ENCODE assay signal across 20 cellular contexts in the genomic region with DNA sequence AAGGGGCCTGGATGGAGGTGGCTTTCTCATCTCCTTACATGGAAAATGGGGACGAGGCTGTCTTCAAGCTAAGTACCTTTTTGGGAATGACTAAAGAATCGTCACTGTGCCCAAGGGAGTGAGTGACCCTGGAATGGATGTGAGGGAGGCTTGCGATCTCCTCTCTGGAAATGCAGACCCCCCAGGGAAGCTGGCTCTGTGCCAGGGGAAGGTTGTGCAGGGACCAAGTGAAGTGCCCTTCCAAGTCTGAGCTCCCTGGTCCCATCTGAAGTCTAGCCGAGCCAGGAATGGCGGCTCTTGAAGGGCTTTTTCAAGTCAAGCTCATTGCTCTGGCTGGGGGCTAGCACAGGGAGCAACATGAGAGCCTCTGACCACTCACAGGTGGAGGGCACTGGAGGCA.
A peak's percentile ranks its signal among the peaks of the same experiment; 100 is the strongest.
DNase-seq lines count a peak whose midpoint lies in the region; ATAC-seq, FAIRE-seq and TF ChIP-seq lines count a peak whose summit lies in the region.
"Had no signal": no experiment of that assay in that cellular context is flagged by ENCODE, and none has a peak within 500 bp of the region (broad histone marks: within the 10 kb centered on the region; RNA-seq: fewer than 3 reads in every experiment).

No MANE protein-coding gene starts in this region.

- H3K9me3 ChIP-seq in muscle layer of colon (ENCODE audit: low read length) (no peaks in the 10 kb centered on the region), sigmoid colon (no peaks in the 10 kb centered on the region), uterus (no peaks in the 10 kb centered on the region), lower lobe of right lung (no peaks in the 10 kb centered on the region)
- H3K9me3 ChIP-seq: BE2C had no signal

- TF ChIP-seq EP300 in sigmoid colon (IDR thresholded peaks at IDR 0.05) = no peak

- H3K27me3 ChIP-seq in muscle layer of colon (ENCODE audit: control insufficient read depth in 1 of 2, insufficient read depth in 2 of 2, low read length in 2 of 2) (no peaks in the 10 kb centered on the region), sigmoid colon (no peaks in the 10 kb centered on the region), uterus (no peaks in the 10 kb centered on the region), lower lobe of right lung (ENCODE audit: low read depth) (no peaks in the 10 kb centered on the region)
- H3K27me3 ChIP-seq: BE2C had no signal

- no peak for ATAC-seq in lower lobe of right lung
- ATAC-seq: HCT116, HepG2 had no signal

- no peak for DNase-seq in sigmoid colon
- DNase-seq in uterus = no peak
- DNase-seq in lower lobe of right lung = no peak
- DNase-seq in stimulated activated CD4-positive, alpha-beta T cell treated with anti-CD3 and anti-CD28 coated beads, Interleukin-1b, Interleukin-23, amount 100 ng/mL, for 48 hours = no peak
- DNase-seq in GM12892 (ENCODE audit: insufficient read length) = no peak
- no peak for DNase-seq in NCI-H82 treated with DMSO at 0.1 percent for 48 hours (lab: John Stamatoyannopoulos, UW; ENCODE audit: unreplicated experiment)
- DNase-seq: BE2C; C1 segment of cervical spinal cord; CD4-positive, CD25-positive, alpha-beta regulatory T cell; CD8-positive, alpha-beta memory T cell; COR-L47; DMS 273 treated with DMSO at 0.1 percent for 48 hours; DMS79; GDM1; GOT3; H7 had no signal

- H3K36me3 ChIP-seq in muscle layer of colon (ENCODE audit: insufficient read depth, low read length) (no peaks in the 10 kb centered on the region), sigmoid colon (no peaks in the 10 kb centered on the region), uterus (no peaks in the 10 kb centered on the region), lower lobe of right lung (no peaks in the 10 kb centered on the region)
- H3K36me3 ChIP-seq: BE2C had no signal

- no peak for TF ChIP-seq CTCF in VCaP (conservative IDR thresholded peaks at IDR 0.05)
- TF ChIP-seq CTCF in sigmoid colon (IDR thresholded peaks at IDR 0.05) = no peak
- TF ChIP-seq CTCF in uterus (IDR thresholded peaks at IDR 0.05) = no peak
- no peak for TF ChIP-seq CTCF in lower lobe of right lung (IDR thresholded peaks at IDR 0.05)

- H3K27ac ChIP-seq in VCaP (peak overlapping the region; percentile 67; the same call in 1 of the 2 replicates), muscle layer of colon (ENCODE audit: low read depth, low read length) (peak overlapping the region; percentile 88), sigmoid colon (peak overlapping the region in 3 of 4 donors; percentile 72 to 94 (median 89)), uterus (peak overlapping the region; percentile 84 to 92), lower lobe of right lung (no peak overlapping the region)

- intact Hi-C loops in sigmoid colon (cut with DNase I) (loop anchor here (5.0 kb wide), 1 partner anchor 172 kb away; no protein-coding TSS in a partner anchor), uterus (cut with DNase I; ENCODE audit: low total_unique reads) (no loop called here), lower lobe of right lung (cut with DNase I) (no loop called here)

- no peak for FAIRE-seq in GM12892 (lab: Jason Lieb, UNC)
- FAIRE-seq: HepG2 had no signal

- WGBS in sigmoid colon, 2 donors = 93% methylated on average over 5 of the region's 5 CpGs

- peaks cover 70% of the 10 kb centered on the region for H3K4me1 ChIP-seq in muscle layer of colon (ENCODE audit: insufficient read depth, low read length)
- H3K4me1 ChIP-seq in sigmoid colon = peaks cover 0 to 83% (median 58%) of the 10 kb centered on the region in 4 donors
- H3K4me1 ChIP-seq in uterus = peaks cover 18 to 30% of the 10 kb centered on the region in 2 donors
- peaks cover 32% of the 10 kb centered on the region for H3K4me1 ChIP-seq in lower lobe of right lung
- H3K4me1 ChIP-seq: BE2C had no signal

- H3K4me3 ChIP-seq in muscle layer of colon (ENCODE audit: low read depth in 1 of 2, low read length in 2 of 2) (no peak overlapping the region), sigmoid colon (no peak overlapping the region), uterus (no peak overlapping the region), lower lobe of right lung (no peak overlapping the region)

- no peak overlapping the region for H3K9ac ChIP-seq in muscle layer of colon (ENCODE audit: low read length)

- no peak for TF ChIP-seq POLR2A in sigmoid colon (IDR thresholded peaks at IDR 0.05)
- no peak for TF ChIP-seq POLR2A in uterus (IDR thresholded peaks at IDR 0.05)
- no peak for TF ChIP-seq POLR2A in GM12892 (IDR thresholded peaks at IDR 0.05; ENCODE audit: low read depth, low read length)
